In genomic region chr6:133977983-133978895, GRCh38 we compare ENCODE assay signal across 1 cellular context.
A peak's percentile ranks its signal among the peaks of the same experiment; 100 is the strongest.
TF ChIP-seq lines count a peak whose summit lies in the region.

No MANE protein-coding gene starts in this region.

TF ChIP-seq in HEK293, 187 proteins besides CTCF, POLR2A, EP300 and RAD21 (continued from another document):
- TF ChIP-seq ZEB2 (tag by site-specific recombination; IDR thresholded peaks at IDR 0.05) (no peak), ZNF26 (tag by site-specific recombination; IDR thresholded peaks at IDR 0.05) (no peak), FEZF1 (tag by site-specific recombination; IDR thresholded peaks at IDR 0.05) (no peak), ZNF830 (tag by site-specific recombination; IDR thresholded peaks at IDR 0.05; ENCODE audit: low read depth) (no peak), ZBTB7A (tag by site-specific recombination; IDR thresholded peaks at IDR 0.05; ENCODE audit: low read depth) (no peak), ZNF433 (tag by site-specific recombination; IDR thresholded peaks at IDR 0.05; ENCODE audit: low read depth) (no peak), KLF8 (tag by site-specific recombination; IDR thresholded peaks at IDR 0.05) (no peak), ZIC2 (tag by site-specific recombination; IDR thresholded peaks at IDR 0.05) (no peak), ZNF211 (tag by site-specific recombination; IDR thresholded peaks at IDR 0.05; ENCODE audit: low read depth) (no peak), WT1 (tag by site-specific recombination; IDR thresholded peaks at IDR 0.05) (no peak), ZNF292 (tag by site-specific recombination; IDR thresholded peaks at IDR 0.05; ENCODE audit: borderline replicate concordance, low read depth) (no peak), ZNF664 (tag by site-specific recombination; IDR thresholded peaks at IDR 0.05) (no peak), ZFP3 (tag by site-specific recombination; IDR thresholded peaks at IDR 0.05; ENCODE audit: low read depth) (no peak), ZNF324 (tag by site-specific recombination; IDR thresholded peaks at IDR 0.05) (no peak), SALL2 (tag by site-specific recombination; IDR thresholded peaks at IDR 0.05; ENCODE audit: borderline replicate concordance) (no peak), ZNF311 (tag by site-specific recombination; IDR thresholded peaks at IDR 0.05; ENCODE audit: borderline replicate concordance) (no peak), ZNF10 (tag by site-specific recombination; IDR thresholded peaks at IDR 0.05) (no peak), ZNF629 (tag by site-specific recombination; IDR thresholded peaks at IDR 0.05) (peak; percentile 64; the same call in 1 of the 2 replicates), KLF10 (tag by site-specific recombination; IDR thresholded peaks at IDR 0.05) (no peak), SP7 (tag by site-specific recombination; IDR thresholded peaks at IDR 0.05) (peak; percentile 47), ZSCAN18 (tag by site-specific recombination; IDR thresholded peaks at IDR 0.05) (no peak), ZNF335 (tag by site-specific recombination; conservative IDR thresholded peaks at IDR 0.05) (0 out of 2 replicates have a peak, but pooled peaks have one; percentile 25), ZNF132 (tag by site-specific recombination; IDR thresholded peaks at IDR 0.05; ENCODE audit: borderline replicate concordance) (no peak), SCRT2 (tag by site-specific recombination; IDR thresholded peaks at IDR 0.05) (no peak; the same call in 1 of the 2 replicates), ZNF341 (tag by site-specific recombination; IDR thresholded peaks at IDR 0.05; ENCODE audit: low read depth) (no peak), MZF1 (tag by site-specific recombination; IDR thresholded peaks at IDR 0.05; ENCODE audit: borderline replicate concordance) (no peak), ZNF140 (tag by site-specific recombination; IDR thresholded peaks at IDR 0.05) (no peak), ZNF510 (tag by site-specific recombination; IDR thresholded peaks at IDR 0.05; ENCODE audit: insufficient replicate concordance) (no peak), GLI2 (tag by site-specific recombination; IDR thresholded peaks at IDR 0.05; ENCODE audit: borderline replicate concordance, low read depth) (no peak), ZBTB49 (tag by site-specific recombination; IDR thresholded peaks at IDR 0.05; ENCODE audit: low read depth) (no peak), KLF17 (tag by site-specific recombination; IDR thresholded peaks at IDR 0.05) (no peak), ZNF221 (tag by site-specific recombination; IDR thresholded peaks at IDR 0.05; ENCODE audit: borderline replicate concordance) (no peak), GFI1B (tag by site-specific recombination; IDR thresholded peaks at IDR 0.05) (no peak), ZNF791 (tag by site-specific recombination; IDR thresholded peaks at IDR 0.05) (no peak), TCF7L2 (IDR thresholded peaks at IDR 0.05; ENCODE audit: borderline replicate concordance, low read depth, low read length) (no peak), YY2 (tag by site-specific recombination; IDR thresholded peaks at IDR 0.05) (no peak), ZNF394 (tag by site-specific recombination; IDR thresholded peaks at IDR 0.05; ENCODE audit: borderline replicate concordance) (peak; percentile 32; the same call in 1 of the 2 replicates), ZNF174 (tag by site-specific recombination; IDR thresholded peaks at IDR 0.05) (no peak), ZNF391 (tag by site-specific recombination; IDR thresholded peaks at IDR 0.05; ENCODE audit: borderline replicate concordance, low read depth) (no peak), ZNF677 (tag by site-specific recombination; IDR thresholded peaks at IDR 0.05) (no peak), ZFP69B (tag by site-specific recombination; IDR thresholded peaks at IDR 0.05) (no peak), ZNF214 (tag by site-specific recombination; IDR thresholded peaks at IDR 0.05; ENCODE audit: borderline replicate concordance) (no peak), ZNF16 (tag by site-specific recombination; IDR thresholded peaks at IDR 0.05; ENCODE audit: low read depth) (no peak), MEIS1 (CRISPR knock-in tag; IDR thresholded peaks at IDR 0.05; ENCODE audit: borderline replicate concordance) (no peak), ZNF692 (tag by site-specific recombination; IDR thresholded peaks at IDR 0.05) (peak; percentile 43; the same call in 1 of the 2 replicates), OVOL3 (tag by site-specific recombination; IDR thresholded peaks at IDR 0.05) (no peak), ZNF626 (tag by site-specific recombination; IDR thresholded peaks at IDR 0.05) (no peak), ZBTB1 (tag by site-specific recombination; IDR thresholded peaks at IDR 0.05) (no peak), EGR2 (tag by site-specific recombination; IDR thresholded peaks at IDR 0.05; ENCODE audit: low read depth) (no peak), ZNF777 (tag by site-specific recombination; IDR thresholded peaks at IDR 0.05; ENCODE audit: borderline replicate concordance) (no peak), ZNF837 (tag by site-specific recombination; IDR thresholded peaks at IDR 0.05) (no peak)
TF ChIP-seq in HEK293: peak in this region for 12.
